16 cellular contexts compared by ENCODE assay signal in genomic region chr13:50907781-50908180, GRCh38. TPM values are rescaled to one million over a fixed set of nuclear protein-coding genes. Genes with fewer than 3 reads are reported as not detected.
DNase-seq lines count a peak whose midpoint lies in the region; ATAC-seq and TF ChIP-seq lines count a peak whose summit lies in the region.
"Had no signal": no experiment of that assay in that cellular context is flagged by ENCODE, and none has a peak within 500 bp of the region (broad histone marks: within the 10 kb centered on the region; RNA-seq: fewer than 3 reads in every experiment).

No MANE protein-coding gene starts in this region.

- H3K9me3 Mint-ChIP-seq in activated T-cell treated with anti-CD3 and anti-CD28 coated beads, Interleukin-2, amount 50 U/mL, for 4 hours = no peaks in the 10 kb centered on the region
- H3K9me3 Mint-ChIP-seq in brain = no peaks in the 10 kb centered on the region
- no peaks in the 10 kb centered on the region for H3K9me3 Mint-ChIP-seq in type B pancreatic cell

- TF ChIP-seq CTCF in brain (conservative IDR thresholded peaks at IDR 0.05) (no peak), type B pancreatic cell (conservative IDR thresholded peaks at IDR 0.05) (no peak), hepatocyte (IDR thresholded peaks at IDR 0.05; ENCODE audit: poor library complexity) (no peak)

- peaks cover 18% of the 10 kb centered on the region for H3K4me1 ChIP-seq in hepatocyte (ENCODE audit: insufficient read depth)

- no peaks in the 10 kb centered on the region for H3K36me3 Mint-ChIP-seq in activated T-cell treated with anti-CD3 and anti-CD28 coated beads, Interleukin-2, amount 50 U/mL, for 4 hours (ENCODE audit: insufficient read depth)
- H3K36me3 Mint-ChIP-seq in brain (no peaks in the 10 kb centered on the region), type B pancreatic cell (no peaks in the 10 kb centered on the region)

- peak overlapping the region; percentile 95 for H3K4me3 Mint-ChIP-seq in activated T-cell treated with anti-CD3 and anti-CD28 coated beads, Interleukin-2, amount 50 U/mL, for 4 hours
- H3K4me3 Mint-ChIP-seq in brain (peak overlapping the region in 2 of 5 experiments; percentile 72 to 79), type B pancreatic cell (peak overlapping the region; percentile 70)

- no peak for DNase-seq in activated T-cell treated with anti-CD3 and anti-CD28 coated beads, Interleukin-2, amount 50 U/mL, for 4 hours
- DNase-seq in activated T-cell treated with anti-CD3 and anti-CD28 coated beads for 4 hours (no peak), type B pancreatic cell (ENCODE audit: extremely low spot score, unreplicated experiment) (no peak), iPS-NIHi11 (ENCODE audit: low spot score) (no peak), hepatocyte (ENCODE audit: low spot score) (no peak)
- DNase-seq: AML-193, EL, KG1, NCI-H1417, NCI-H2029, NCI-H510A, NCI-H82, SHP77 had no signal

- no peaks in the 10 kb centered on the region for H3K27me3 ChIP-seq in hepatocyte

- no peak overlapping the region for H2AFZ ChIP-seq in hepatocyte

- peaks cover 16% of the 10 kb centered on the region for H3K79me2 ChIP-seq in hepatocyte

- WGBS in hepatocyte (ENCODE audit: low lambda C conversion rate, missing lambda C conversion rate) = 94% methylated on average over 7 of the region's 7 CpGs

- H3K9me3 ChIP-seq in KOPT-K1 (ENCODE audit: insufficient read depth, low read length, poor library complexity, severe bottlenecking) (no peaks in the 10 kb centered on the region), hepatocyte (ENCODE audit: low read depth) (no peaks in the 10 kb centered on the region)

- no peak for ATAC-seq in activated T-cell treated with anti-CD3 and anti-CD28 coated beads, Interleukin-2, amount 50 U/mL, for 4 hours
- no peak for ATAC-seq in GM19324 (IDR thresholded peaks at IDR 0.05; ENCODE audit: low FRiP score, unreplicated experiment)

- H3K36me3 ChIP-seq in KOPT-K1 (ENCODE audit: insufficient read depth, low read length) (no peaks in the 10 kb centered on the region), hepatocyte (replicated peaks; ENCODE audit: insufficient read depth, low read depth) (no peaks in the 10 kb centered on the region)

- H3K27ac Mint-ChIP-seq in brain (peak overlapping the region in 3 of 5 experiments; percentile 25 to 90 (median 63)), type B pancreatic cell (peak overlapping the region; percentile 23)

- peak overlapping the region; percentile 98 for H3K27ac ChIP-seq in KOPT-K1 (ENCODE audit: low read depth, low read length, poor library complexity, severe bottlenecking)
- no peak overlapping the region for H3K27ac ChIP-seq in hepatocyte

- peaks cover 18% of the 10 kb centered on the region for H3K4me1 Mint-ChIP-seq in activated T-cell treated with anti-CD3 and anti-CD28 coated beads, Interleukin-2, amount 50 U/mL, for 4 hours (ENCODE audit: low read depth)
- H3K4me1 Mint-ChIP-seq in brain (peaks cover 35% of the 10 kb centered on the region), type B pancreatic cell (ENCODE audit: unreplicated experiment) (peaks cover 23% of the 10 kb centered on the region)

- no peak overlapping the region for H3K4me3 ChIP-seq in hepatocyte

- H4K20me1 ChIP-seq in hepatocyte (ENCODE audit: insufficient read depth, poor library complexity, severe bottlenecking) = no peaks in the 10 kb centered on the region

- no peaks in the 10 kb centered on the region for H3K27me3 Mint-ChIP-seq in activated T-cell treated with anti-CD3 and anti-CD28 coated beads, Interleukin-2, amount 50 U/mL, for 4 hours (ENCODE audit: low read depth)
- H3K27me3 Mint-ChIP-seq in brain (peaks cover 6% of the 10 kb centered on the region), type B pancreatic cell (no peaks in the 10 kb centered on the region)

- no peak overlapping the region for H3K4me2 ChIP-seq in hepatocyte

- H3K9me2 ChIP-seq in hepatocyte (replicated peaks; ENCODE audit: insufficient read depth) = no peaks in the 10 kb centered on the region

RNA-seq across cellular contexts. Expression of gene RNASEH2B, which starts 1.8 kb away (rescaled TPM):
- 10 to 100 TPM; 52.3 to 55.4 (median 53.4) TPM for total RNA-seq in activated T-cell treated with anti-CD3 and anti-CD28 coated beads, Interleukin-2, amount 50 U/mL, for 4 hours
- polyA plus RNA-seq in brain (ENCODE audit: insufficient read depth, low read depth, low replicate concordance) = 17.1 TPM
- total RNA-seq in type B pancreatic cell (ENCODE audit: low replicate concordance) = 25.0 and 37.8 TPM in 2 replicates
- 30.9 and 42.5 TPM in 2 replicates for total RNA-seq in hepatocyte
- 22.3 and 27.5 TPM in 2 replicates for polyA plus RNA-seq in hepatocyte
